9 cellular contexts compared by ENCODE assay signal in genomic region chr9:89523948-89524347, GRCh38. TPM values are rescaled to one million over a fixed set of nuclear protein-coding genes. Genes with fewer than 3 reads are reported as not detected.
A peak's percentile ranks its signal among the peaks of the same experiment; 100 is the strongest.
DNase-seq lines count a peak whose midpoint lies in the region; ATAC-seq and TF ChIP-seq lines count a peak whose summit lies in the region.
"Had no signal": no experiment of that assay in that cellular context is flagged by ENCODE, and none has a peak within 500 bp of the region (broad histone marks: within the 10 kb centered on the region; RNA-seq: fewer than 3 reads in every experiment).

No MANE protein-coding gene starts in this region.

- H3K4me2 ChIP-seq in PC-3 (ENCODE audit: low read length) = no peak overlapping the region

- peak overlapping the region; percentile 97 for H3K27ac Mint-ChIP-seq in T-helper 2 cell treated with Interferon-gamma antibody and Interleukin-4, amounts not matched to agents 5 μg/mL and 100 μg/mL, for 36 hours
- H3K27ac Mint-ChIP-seq in activated naive CD8-positive, alpha-beta T cell = peak overlapping the region; percentile 93
- peak overlapping the region; percentile 90 for H3K27ac Mint-ChIP-seq in stimulated activated effector memory CD8-positive, alpha-beta T cell treated with anti-CD3 and anti-CD28 coated beads, Interleukin-12 subunit alpha, Interleukin-12 subunit beta, amount 100 ng/mL, for 72 hours

- H3K4me3 Mint-ChIP-seq in T-helper 2 cell treated with Interferon-gamma antibody and Interleukin-4, amounts not matched to agents 5 μg/mL and 100 μg/mL, for 36 hours = peak overlapping the region; percentile 76
- peak overlapping the region; percentile 62 for H3K4me3 Mint-ChIP-seq in activated naive CD8-positive, alpha-beta T cell
- H3K4me3 Mint-ChIP-seq in stimulated activated effector memory CD8-positive, alpha-beta T cell treated with anti-CD3 and anti-CD28 coated beads, Interleukin-12 subunit alpha, Interleukin-12 subunit beta, amount 100 ng/mL, for 72 hours = peak overlapping the region; percentile 71

- peaks cover 10% of the 10 kb centered on the region for H3K36me3 Mint-ChIP-seq in T-helper 2 cell treated with Interferon-gamma antibody and Interleukin-4, amounts not matched to agents 5 μg/mL and 100 μg/mL, for 36 hours (ENCODE audit: low read depth)
- no peaks in the 10 kb centered on the region for H3K36me3 Mint-ChIP-seq in activated naive CD8-positive, alpha-beta T cell
- H3K36me3 Mint-ChIP-seq in stimulated activated effector memory CD8-positive, alpha-beta T cell treated with anti-CD3 and anti-CD28 coated beads, Interleukin-12 subunit alpha, Interleukin-12 subunit beta, amount 100 ng/mL, for 72 hours = no peaks in the 10 kb centered on the region

- BruUV-seq in PC-3 (replicated peaks; lab: Mats Ljungman, UMichigan) = no TSS peak

- no peaks in the 10 kb centered on the region for H3K27me3 ChIP-seq in PC-3 (ENCODE audit: low read length)
- H3K27me3 ChIP-seq: right lobe of liver had no signal

- peak; percentile 50 for DNase-seq in GM20000 (ENCODE audit: low spot score)
- peak; percentile 29 for DNase-seq in T-helper 2 cell treated with Interferon-gamma antibody and Interleukin-4, amounts not matched to agents 5 μg/mL and 100 μg/mL, for 36 hours (ENCODE audit: low spot score)
- DNase-seq in stimulated activated effector memory CD8-positive, alpha-beta T cell treated with anti-CD3 and anti-CD28 coated beads, Interleukin-12 subunit alpha, Interleukin-12 subunit beta, amount 100 ng/mL, for 72 hours (ENCODE audit: low spot score in 2 of 2) = no peak
- no peak for DNase-seq in NCI-H524 treated with DMSO at 0.1 percent for 48 hours (lab: John Stamatoyannopoulos, UW)
- no peak for DNase-seq in PC-3
- no peak for DNase-seq in foreskin melanocyte
- DNase-seq: mammary epithelial cell, right lobe of liver had no signal

- TF ChIP-seq CTCF in GM20000 (IDR thresholded peaks at IDR 0.05; ENCODE audit: extremely low read depth, missing control alignments) = no peak
- no peak for TF ChIP-seq CTCF in PC-3 (conservative IDR thresholded peaks at IDR 0.05; ENCODE audit: low read depth, low read length)

- no peaks in the 10 kb centered on the region for H3K27me3 Mint-ChIP-seq in T-helper 2 cell treated with Interferon-gamma antibody and Interleukin-4, amounts not matched to agents 5 μg/mL and 100 μg/mL, for 36 hours (ENCODE audit: low read depth)
- H3K27me3 Mint-ChIP-seq in activated naive CD8-positive, alpha-beta T cell = no peaks in the 10 kb centered on the region

- peaks cover 84% of the 10 kb centered on the region for H3K4me1 Mint-ChIP-seq in T-helper 2 cell treated with Interferon-gamma antibody and Interleukin-4, amounts not matched to agents 5 μg/mL and 100 μg/mL, for 36 hours (ENCODE audit: low read depth)
- H3K4me1 Mint-ChIP-seq in activated naive CD8-positive, alpha-beta T cell (ENCODE audit: low read depth) = peaks cover 94% of the 10 kb centered on the region
- H3K4me1 Mint-ChIP-seq in stimulated activated effector memory CD8-positive, alpha-beta T cell treated with anti-CD3 and anti-CD28 coated beads, Interleukin-12 subunit alpha, Interleukin-12 subunit beta, amount 100 ng/mL, for 72 hours = peaks cover 94% of the 10 kb centered on the region

- no peak overlapping the region for H2AFZ ChIP-seq in PC-3 (ENCODE audit: low read length)

- peaks cover 29% of the 10 kb centered on the region for H3K4me1 ChIP-seq in PC-3 (ENCODE audit: insufficient read depth, low read length)

- no peaks in the 10 kb centered on the region for H3K79me2 ChIP-seq in PC-3 (ENCODE audit: low read length)

- H3K9me2 ChIP-seq in PC-3 (replicated peaks; ENCODE audit: low read length) = no peaks in the 10 kb centered on the region

- H3K9me3 ChIP-seq in PC-3 (ENCODE audit: low read length) = no peaks in the 10 kb centered on the region
- H3K9me3 ChIP-seq: right lobe of liver had no signal

- H4K20me1 ChIP-seq in PC-3 (ENCODE audit: low read length) = no peaks in the 10 kb centered on the region

- CTCF ChIA-PET in PC-3 (lab: Charles Lee) = no interaction called here

- no peaks in the 10 kb centered on the region for H3F3A ChIP-seq in PC-3 (ENCODE audit: low read length, unreplicated experiment)

- no peaks in the 10 kb centered on the region for H3K36me3 ChIP-seq in PC-3 (ENCODE audit: low read depth, low read length)
- H3K36me3 ChIP-seq: right lobe of liver had no signal

- H3K27ac ChIP-seq in PC-3 (ENCODE audit: low read length) = no peak overlapping the region
- H3K27ac ChIP-seq: right lobe of liver had no signal

- H3K9ac ChIP-seq in PC-3 (ENCODE audit: low read length) = no peak overlapping the region

- peaks cover 12% of the 10 kb centered on the region for H3K9me3 Mint-ChIP-seq in T-helper 2 cell treated with Interferon-gamma antibody and Interleukin-4, amounts not matched to agents 5 μg/mL and 100 μg/mL, for 36 hours
- no peaks in the 10 kb centered on the region for H3K9me3 Mint-ChIP-seq in activated naive CD8-positive, alpha-beta T cell (ENCODE audit: low read depth)
- H3K9me3 Mint-ChIP-seq in stimulated activated effector memory CD8-positive, alpha-beta T cell treated with anti-CD3 and anti-CD28 coated beads, Interleukin-12 subunit alpha, Interleukin-12 subunit beta, amount 100 ng/mL, for 72 hours = no peaks in the 10 kb centered on the region

- intact Hi-C loops in PC-3 (cut with micrococcal nuclease) = no loop called here

- POLR2A ChIA-PET in PC-3 (lab: Charles Lee; ENCODE audit: unreplicated experiment) = no interaction called here

- peak; percentile 66 for ATAC-seq in stimulated activated effector memory CD8-positive, alpha-beta T cell treated with anti-CD3 and anti-CD28 coated beads, Interleukin-12 subunit alpha, Interleukin-12 subunit beta, amount 100 ng/mL, for 72 hours
- no peak for ATAC-seq in PC-3
- ATAC-seq: right lobe of liver had no signal

- no peak overlapping the region for H3K4me3 ChIP-seq in PC-3 (ENCODE audit: low read length)
- H3K4me3 ChIP-seq: right lobe of liver had no signal

RNA-seq across cellular contexts. Expression of gene SEMA4D, which starts 26.0 kb away (rescaled TPM):
- 5.0 and 8.0 TPM in 2 replicates for total RNA-seq in PC-3 (2014; rRNA removed)

Comparison
In these comparisons a context has a peak if more than half of its experiments do, and no peak if none do; other contexts are left out.
1. DNase-seq: peak in GM20000 (single experiment) and T-helper 2 cell treated with Interferon-gamma antibody and Interleukin-4, amounts not matched to agents 5 μg/mL and 100 μg/mL, for 36 hours (single experiment); none in stimulated activated effector memory CD8-positive, alpha-beta T cell treated with anti-CD3 and anti-CD28 coated beads, Interleukin-12 subunit alpha, Interleukin-12 subunit beta, amount 100 ng/mL, for 72 hours (0 of 2), NCI-H524 treated with DMSO at 0.1 percent for 48 hours (single experiment), PC-3 (single experiment) and foreskin melanocyte (single experiment).
2. Peak in every context shown above with its lines, with median percentiles within 50 percentile points of each other: H3K27ac Mint-ChIP-seq and H3K4me3 Mint-ChIP-seq.